Comparison of ENCODE assay signal across 1 cellular context in genomic region chr20:41167481-41168253, GRCh38.
TF ChIP-seq lines count a peak whose summit lies in the region.

No MANE protein-coding gene starts in this region.

TF ChIP-seq in GM23338, 12 proteins besides CTCF, POLR2A, EP300 and RAD21 (continued from another document):
- TF ChIP-seq REST (IDR thresholded peaks at IDR 0.05; ENCODE audit: unreplicated experiment) (no peak), ZNF331 (CRISPR knock-in tag; IDR thresholded peaks at IDR 0.05; ENCODE audit: low read depth) (no peak), NANOG (IDR thresholded peaks at IDR 0.05; ENCODE audit: borderline replicate concordance) (no peak), EZH2 (IDR thresholded peaks at IDR 0.05; ENCODE audit: low read depth, unreplicated experiment) (no peak), ETS1 (IDR thresholded peaks at IDR 0.05) (no peak), CREB1 (CRISPR knock-in tag; IDR thresholded peaks at IDR 0.05; ENCODE audit: low read depth) (no peak), POLR2AphosphoS5 (IDR thresholded peaks at IDR 0.05; ENCODE audit: low read depth) (no peak)
